In the genomic region with DNA sequence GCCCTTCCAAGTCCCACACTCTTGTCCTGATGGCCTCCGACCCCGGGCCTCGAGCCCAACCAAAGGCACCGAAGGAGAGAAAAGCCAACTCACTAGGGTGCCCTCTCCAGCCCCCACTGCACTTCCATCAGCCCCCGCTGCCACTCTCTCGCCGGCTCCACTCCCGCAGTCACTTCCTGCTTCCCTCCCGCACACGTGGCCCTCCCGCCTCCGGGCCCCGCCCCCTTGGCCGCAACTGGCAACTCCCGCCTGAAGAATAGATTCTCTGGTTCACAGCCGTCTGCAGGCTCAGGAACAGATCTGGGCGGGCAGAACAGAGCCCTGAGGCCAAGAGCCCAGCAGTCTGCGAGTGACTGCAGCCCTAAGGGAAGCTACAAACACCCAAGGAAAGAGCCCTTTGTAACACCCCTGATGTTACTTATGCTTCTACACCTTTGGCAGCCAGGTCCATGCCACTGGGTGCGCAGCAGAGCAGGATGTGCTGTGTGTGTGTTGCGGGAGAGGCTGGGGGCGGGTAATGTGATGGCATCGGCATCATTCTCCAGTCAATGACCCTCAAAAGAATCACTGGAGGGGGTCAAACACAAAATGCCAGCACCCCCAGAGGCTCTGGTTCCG, we compare ENCODE assay signal across 8 cellular contexts. TPM values are rescaled to one million over a fixed set of nuclear protein-coding genes. Genes with fewer than 3 reads are reported as not detected.
DNase-seq lines count a peak whose midpoint lies in the region; ATAC-seq and TF ChIP-seq lines count a peak whose summit lies in the region.

A gene with protein sequence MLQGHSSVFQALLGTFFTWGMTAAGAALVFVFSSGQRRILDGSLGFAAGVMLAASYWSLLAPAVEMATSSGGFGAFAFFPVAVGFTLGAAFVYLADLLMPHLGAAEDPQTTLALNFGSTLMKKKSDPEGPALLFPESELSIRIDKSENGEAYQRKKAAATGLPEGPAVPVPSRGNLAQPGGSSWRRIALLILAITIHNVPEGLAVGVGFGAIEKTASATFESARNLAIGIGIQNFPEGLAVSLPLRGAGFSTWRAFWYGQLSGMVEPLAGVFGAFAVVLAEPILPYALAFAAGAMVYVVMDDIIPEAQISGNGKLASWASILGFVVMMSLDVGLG (minus strand): TSS at position 171 of the 618 bp plus-strand sequence. CDS start 3,924 bp downstream, outside the sequence.

- POLR2A ChIA-PET in IMR-90 (lab: Charles Lee; ENCODE audit: unreplicated experiment) = no interaction called here
- POLR2A ChIA-PET in PC-3 (lab: Charles Lee; ENCODE audit: unreplicated experiment) = interaction anchor here (0.5 kb wide), 1 partner anchor 110 kb away, joined by 5 read pairs; no protein-coding TSS in a partner anchor

- peak within 1 kb of the TSS; percentile 63 for H3K18ac ChIP-seq in IMR-90 (ENCODE audit: low read depth, low read length)

- peak; percentile 56 for TF ChIP-seq POLR2A in IMR-90 (IDR thresholded peaks at IDR 0.05; ENCODE audit: low read depth, low read length)
- TF ChIP-seq POLR2A in erythroblast (IDR thresholded peaks at IDR 0.05; ENCODE audit: low read length) = peak; percentile 38

- H2AK5ac ChIP-seq in IMR-90 (ENCODE audit: low read depth, low read length) = peak within 1 kb of the TSS; percentile 82; the same call in 1 of the 2 replicates

- 2% methylated on average over 9 of the region's 23 CpGs; no CpG with 5 or more reads in 1 of the 2 experiments for whole genome bisulfite sequencing in IMR-90 (ENCODE audit: extremely low coverage in 2 of 2, insufficient read length in 1 of 2), 2 experiments

- H3K4me2 ChIP-seq in IMR-90 (ENCODE audit: low read depth, low read length) (peak within 1 kb of the TSS; percentile 88), PC-3 (ENCODE audit: low read length) (peak within 1 kb of the TSS; percentile 89)

- peak within 1 kb of the TSS; percentile 57; the same call in 1 of the 2 replicates for H3K23ac ChIP-seq in IMR-90 (ENCODE audit: low read depth, low read length)

- intact Hi-C loops in IMR-90 (cut with micrococcal nuclease) (loop anchor here (5.0 kb wide), 1 partner anchor 365 kb away; no protein-coding TSS in a partner anchor), PC-3 (cut with micrococcal nuclease) (loop anchor here (5.0 kb wide), 1 partner anchor 35 kb away; no protein-coding TSS in a partner anchor)

- peaks cover 3% of the 10 kb centered on the region for H3K4me1 ChIP-seq in IMR-90 (ENCODE audit: control insufficient read depth, insufficient read depth, low read length)
- peaks cover 11% of the 10 kb centered on the region for H3K4me1 ChIP-seq in PC-3 (ENCODE audit: insufficient read depth, low read length)
- H3K4me1 ChIP-seq in mucosa of stomach (ENCODE audit: control insufficient read depth, insufficient read depth, low read length) = peaks cover 22% of the 10 kb centered on the region

- dilution Hi-C loops in IMR-90 (cut with HindIII; ENCODE audit: low sequenced_read_pairs, unreplicated experiment) = no loop called here

- no peak within 1 kb of the TSS for H2BK5ac ChIP-seq in IMR-90 (ENCODE audit: low read depth, low read length, poor library complexity, severe bottlenecking)

- ATAC-seq in GM21528 (IDR thresholded peaks at IDR 0.05; ENCODE audit: low FRiP score, unreplicated experiment) (peak; percentile 99), IMR-90 (ENCODE audit: low read depth) (peak; percentile 98), PC-3 (peak; percentile 94)

- H3K9me2 ChIP-seq in PC-3 (replicated peaks; ENCODE audit: low read length) = no peaks in the 10 kb centered on the region

- peak within 1 kb of the TSS; percentile 92 for H2AK9ac ChIP-seq in IMR-90 (replicated peaks; ENCODE audit: low read depth, low read length, poor library complexity)

- peak within 1 kb of the TSS; percentile 87 for H4K5ac ChIP-seq in IMR-90 (ENCODE audit: low read depth, low read length)

- H3K79me2 ChIP-seq in PC-3 (ENCODE audit: low read length) = peaks cover 13% of the 10 kb centered on the region

- H4K20me1 ChIP-seq in IMR-90 (ENCODE audit: insufficient read depth, low read length) (no peaks in the 10 kb centered on the region; the same call in none of the 2 replicates), PC-3 (ENCODE audit: low read length) (no peaks in the 10 kb centered on the region)

- H4K8ac ChIP-seq in IMR-90 (ENCODE audit: low read depth in 2 of 2, low read length in 2 of 2) = peak within 1 kb of the TSS; percentile 76 to 88

- H2BK15ac ChIP-seq in IMR-90 (ENCODE audit: low read depth, low read length) = peak within 1 kb of the TSS; percentile 77; the same call in 1 of the 3 replicates

- no peak for TF ChIP-seq CTCF in IMR-90 (conservative IDR thresholded peaks at IDR 0.05; ENCODE audit: low read depth, low read length)
- TF ChIP-seq CTCF in PC-3 (conservative IDR thresholded peaks at IDR 0.05; ENCODE audit: low read depth, low read length) = no peak

- no peaks in the 10 kb centered on the region for H3K9me3 ChIP-seq in IMR-90 (ENCODE audit: control insufficient read depth, insufficient read depth, low read length)
- H3K9me3 ChIP-seq in PC-3 (ENCODE audit: low read length) = no peaks in the 10 kb centered on the region
- no peaks in the 10 kb centered on the region for H3K9me3 ChIP-seq in mucosa of stomach (ENCODE audit: control insufficient read depth, low read length)

- H2BK20ac ChIP-seq in IMR-90 (ENCODE audit: low read depth, low read length) = peak within 1 kb of the TSS; percentile 60; the same call in 1 of the 2 replicates

- peak within 1 kb of the TSS; percentile 77 for H3K9ac ChIP-seq in IMR-90 (ENCODE audit: low read depth, low read length)
- peak within 1 kb of the TSS; percentile 62 for H3K9ac ChIP-seq in PC-3 (ENCODE audit: low read length)
- H3K9ac ChIP-seq in mucosa of stomach (ENCODE audit: low read length) = peak within 1 kb of the TSS; percentile 46

- peak within 1 kb of the TSS; percentile 78 for H4K91ac ChIP-seq in IMR-90 (ENCODE audit: insufficient read depth, low read depth, low read length)

- CTCF ChIA-PET in IMR-90 (lab: Yijun Ruan, JAX) = no interaction called here
- CTCF ChIA-PET in PC-3 (lab: Charles Lee) = interaction anchor here (0.6 kb wide), 2 partner anchors 64 to 332 kb away, joined by 3 read pairs; no protein-coding TSS in a partner anchor

- H3K14ac ChIP-seq in IMR-90 (replicated peaks; ENCODE audit: low read depth, low read length) = peak within 1 kb of the TSS; percentile 74

- no peak for TF ChIP-seq RAD21 in IMR-90 (IDR thresholded peaks at IDR 0.05; ENCODE audit: low read length)

- in situ Hi-C loops in IMR-90 (cut with MboI; ENCODE audit: low sequenced_read_pairs) = no loop called here

- peak; percentile 89 for DNase-seq in DMS 273 treated with DMSO at 0.1 percent for 48 hours (lab: John Stamatoyannopoulos, UW)
- peak; percentile 91 for DNase-seq in IMR-90
- peak; percentile 97 for DNase-seq in PC-3
- DNase-seq in activated T-cell treated with anti-CD3 and anti-CD28 coated beads for 48 hours (ENCODE audit: low read depth) = peak; percentile 88
- peak; percentile 92 to 93 for DNase-seq in erythroblast (lab: John Stamatoyannopoulos, UW)
- DNase-seq in stimulated activated CD8-positive, alpha-beta memory T cell treated with anti-CD3 and anti-CD28 coated beads, Interleukin-7, amount 100 ng/mL, for 1 hour (ENCODE audit: low read depth in 2 of 2) = peak; percentile 67 to 78

- peak within 1 kb of the TSS; percentile 97 for H2AFZ ChIP-seq in IMR-90 (replicated peaks; ENCODE audit: low read length, poor library complexity)
- H2AFZ ChIP-seq in PC-3 (ENCODE audit: low read length) = peak within 1 kb of the TSS; percentile 90

- H3K27me3 ChIP-seq in IMR-90 (ENCODE audit: control insufficient read depth, insufficient read depth, low read length) (0 out of 2 replicates have a peak, but pooled peaks cover 2% of the 10 kb centered on the region), PC-3 (ENCODE audit: low read length) (no peaks in the 10 kb centered on the region), mucosa of stomach (ENCODE audit: control insufficient read depth, insufficient read depth, low read length) (no peaks in the 10 kb centered on the region)

- H3K79me1 ChIP-seq in IMR-90 (ENCODE audit: low read depth in 1 of 2, low read length in 2 of 2) = peaks cover 10 to 11% of the 10 kb centered on the region in 2 experiments

- H2BK120ac ChIP-seq in IMR-90 (ENCODE audit: low read depth, low read length) = peak within 1 kb of the TSS; percentile 86

- H3K27ac ChIP-seq in IMR-90 (ENCODE audit: insufficient read depth, low read length) (peak within 1 kb of the TSS; percentile 63), PC-3 (ENCODE audit: low read length) (no peak within 1 kb of the TSS)

- H3F3A ChIP-seq in PC-3 (ENCODE audit: low read length, unreplicated experiment) = no peaks in the 10 kb centered on the region

- H3K36me3 ChIP-seq in IMR-90 (ENCODE audit: control insufficient read depth, insufficient read depth, low read length) (peaks cover 4% of the 10 kb centered on the region; the same call in 1 of the 2 replicates), PC-3 (ENCODE audit: low read depth, low read length) (no peaks in the 10 kb centered on the region), mucosa of stomach (ENCODE audit: control insufficient read depth, insufficient read depth, low read length) (no peaks in the 10 kb centered on the region)

- H3K9me1 ChIP-seq in IMR-90 (ENCODE audit: insufficient read depth, low read length) = no peaks in the 10 kb centered on the region

- BruUV-seq in IMR-90 (replicated peaks; lab: Mats Ljungman, UMichigan) = no TSS peak
- no TSS peak for BruUV-seq in PC-3 (replicated peaks; lab: Mats Ljungman, UMichigan)

- H3K4me3 ChIP-seq in IMR-90 (ENCODE audit: insufficient read depth, low read depth, low read length) (peak within 1 kb of the TSS; percentile 77), PC-3 (ENCODE audit: low read length) (peak within 1 kb of the TSS; percentile 73), mucosa of stomach (ENCODE audit: low read length) (peak within 1 kb of the TSS; percentile 45)

- peak within 1 kb of the TSS; percentile 64 for H3K4ac ChIP-seq in IMR-90 (ENCODE audit: low read depth, low read length)

- peak within 1 kb of the TSS; percentile 51; the same call in 1 of the 2 replicates for H3K56ac ChIP-seq in IMR-90 (ENCODE audit: extremely low read depth, insufficient read depth, low read length)

TF ChIP-seq in IMR-90, 13 proteins besides CTCF, POLR2A, EP300 and RAD21 (continues in another document):
- TF ChIP-seq, protein P1, sequence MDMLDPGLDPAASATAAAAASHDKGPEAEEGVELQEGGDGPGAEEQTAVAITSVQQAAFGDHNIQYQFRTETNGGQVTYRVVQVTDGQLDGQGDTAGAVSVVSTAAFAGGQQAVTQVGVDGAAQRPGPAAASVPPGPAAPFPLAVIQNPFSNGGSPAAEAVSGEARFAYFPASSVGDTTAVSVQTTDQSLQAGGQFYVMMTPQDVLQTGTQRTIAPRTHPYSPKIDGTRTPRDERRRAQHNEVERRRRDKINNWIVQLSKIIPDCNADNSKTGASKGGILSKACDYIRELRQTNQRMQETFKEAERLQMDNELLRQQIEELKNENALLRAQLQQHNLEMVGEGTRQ (IDR thresholded peaks at IDR 0.05; ENCODE audit: low read depth, low read length) = peak; percentile 95
- no peak for TF ChIP-seq CEBPB (IDR thresholded peaks at IDR 0.05; ENCODE audit: low read depth, low read length)
- TF ChIP-seq MAZ (IDR thresholded peaks at IDR 0.05; ENCODE audit: borderline replicate concordance, low read depth, low read length) = peak; percentile 91

RNA-seq across cellular contexts. Expression of the gene that starts here (rescaled TPM):
- total RNA-seq in IMR-90 (2012; rRNA removed) = 12.5 and 14.3 TPM in 2 replicates
- 8.6 and 8.8 TPM in 2 replicates for polyA plus RNA-seq in IMR-90 (2012; rRNA removed)
- polyA plus RNA-seq in IMR-90 (2012; cell fraction: cytosol; rRNA removed) = 13.9 and 17.7 TPM in 2 replicates
- 5.1 and 6.1 TPM in 2 replicates for polyA plus RNA-seq in IMR-90 (2012; cell fraction: nucleus; rRNA removed; ENCODE audit: low replicate concordance)
- total RNA-seq in PC-3 (2014; rRNA removed) = 37.7 and 38.8 TPM in 2 replicates
